ENCODE assay signal across 22 cellular contexts in genomic region chr5:98964621-98965020, GRCh38.
"Had no signal": no experiment of that assay in that cellular context is flagged by ENCODE, and none has a peak within 500 bp of the region (broad histone marks: within the 10 kb centered on the region; RNA-seq: fewer than 3 reads in every experiment).

No MANE protein-coding gene starts in this region.

- H3K36me3 ChIP-seq: SJSA1 had no signal

- H3K27me3 Mint-ChIP-seq: IgD-negative memory B cell had no signal

- H3K4me3 ChIP-seq: SJSA1 had no signal

- H3K27ac ChIP-seq: HL-60, SJSA1 had no signal

- DNase-seq: KBM-7, MV-4-11, NCI-H1048, NCI-H1105, NCI-H1417 treated with DMSO at 0.1 percent for 48 hours, NCI-H146, NCI-H1694 treated with DMSO at 0.1 percent for 48 hours, NCI-H1930, NCI-H2081, NCI-H2107, NCI-H524, NCI-H526 treated with DMSO at 0.1 percent for 48 hours, NCI-H774, Right ventricle myocardium superior, RPMI8226, SIG-M5, SK-N-SH had no signal

- H3K9me3 ChIP-seq: SJSA1, SK-N-SH had no signal

- FAIRE-seq: HTR-8/SVneo, RCC 7860 had no signal

- H3K27me3 ChIP-seq: SJSA1 had no signal

- H3K4me3 Mint-ChIP-seq: IgD-negative memory B cell had no signal

- H3K4me2 ChIP-seq: SK-N-SH had no signal

- H3K9ac ChIP-seq: SK-N-SH had no signal
